In genomic region chr4:3320361-3321023, GRCh38 we compare ENCODE assay signal across 10 cellular contexts. TPM values are rescaled to one million over a fixed set of nuclear protein-coding genes. Genes with fewer than 3 reads are reported as not detected.
DNase-seq lines count a peak whose midpoint lies in the region; ATAC-seq, FAIRE-seq and TF ChIP-seq lines count a peak whose summit lies in the region.
"Had no signal": no experiment of that assay in that cellular context is flagged by ENCODE, and none has a peak within 500 bp of the region (broad histone marks: within the 10 kb centered on the region; RNA-seq: fewer than 3 reads in every experiment).

No MANE protein-coding gene starts in this region.

- H2BK20ac ChIP-seq in IMR-90 (ENCODE audit: low read depth, low read length): no peak overlapping the region

- peak overlapping the region in 4 of 5 experiments; percentile 26 to 46 (median 36) for H3K4me3 Mint-ChIP-seq in brain
- H3K4me3 Mint-ChIP-seq: activated naive CD8-positive, alpha-beta T cell treated with anti-CD3 and anti-CD28 coated beads for 36 hours; immature natural killer cell had no signal

- WGBS in IMR-90 (ENCODE audit: extremely low coverage in 2 of 2, insufficient read length in 1 of 2), 2 experiments: 88% methylated on average over 13 of the region's 21 CpGs; no CpG with 5 or more reads in 1 of the 2 experiments
- 36 to 64% (median 50%) methylated on average over 19 to 21 of the region's 21 CpGs for WGBS in stomach, 5 donors

- peaks cover 6 to 16% (median 6%) of the 10 kb centered on the region in 5 experiments for H3K9me3 Mint-ChIP-seq in brain
- H3K9me3 Mint-ChIP-seq: immature natural killer cell had no signal

- no peak for FAIRE-seq in kidney (lab: Jason Lieb, UNC)

- H3K27me3 Mint-ChIP-seq in brain: peaks cover 6% of the 10 kb centered on the region
- H3K27me3 Mint-ChIP-seq: activated naive CD8-positive, alpha-beta T cell treated with anti-CD3 and anti-CD28 coated beads for 36 hours had no signal

- H2BK15ac ChIP-seq in IMR-90 (ENCODE audit: low read depth, low read length): no peak overlapping the region

- CTCF ChIA-PET in IMR-90 (lab: Yijun Ruan, JAX): no interaction called here

- no peak for DNase-seq in IMR-90
- peak; percentile 45 for DNase-seq in kidney
- peak; percentile 40 for DNase-seq in stomach
- no peak for DNase-seq in hepatic stellate cell (ENCODE audit: low spot score)
- DNase-seq in SHP77 treated with DMSO at 0.1 percent for 48 hours (lab: John Stamatoyannopoulos, UW): no peak
- DNase-seq: activated naive CD8-positive, alpha-beta T cell treated with anti-CD3 and anti-CD28 coated beads for 36 hours; immature natural killer cell; NCI-H1092 treated with DMSO at 0.1 percent for 48 hours had no signal

- no peak overlapping the region for H3K23ac ChIP-seq in IMR-90 (ENCODE audit: low read depth, low read length)

- H4K8ac ChIP-seq in IMR-90 (ENCODE audit: low read depth in 2 of 2, low read length in 2 of 2): no peak overlapping the region

- H3K36me3 ChIP-seq in IMR-90 (ENCODE audit: control insufficient read depth, insufficient read depth, low read length) (peaks cover 32% of the 10 kb centered on the region), kidney (ENCODE audit: control insufficient read depth in 1 of 2, insufficient read depth in 2 of 2, low read length in 2 of 2) (peaks cover 0 to 8% of the 10 kb centered on the region in 2 donors), stomach (peaks cover 3 to 44% (median 30%) of the 10 kb centered on the region in 4 donors)

- in situ Hi-C loops in IMR-90 (cut with MboI; ENCODE audit: low sequenced_read_pairs): no loop called here

- H3K9me3 ChIP-seq in IMR-90 (ENCODE audit: control insufficient read depth, insufficient read depth, low read length): no peaks in the 10 kb centered on the region
- H3K9me3 ChIP-seq in kidney (ENCODE audit: control insufficient read depth in 1 of 2, low read length in 2 of 2): no peaks in the 10 kb centered on the region
- no peaks in the 10 kb centered on the region for H3K9me3 ChIP-seq in stomach

- dilution Hi-C loops in IMR-90 (cut with HindIII; ENCODE audit: low sequenced_read_pairs, unreplicated experiment): no loop called here

- H3K36me3 Mint-ChIP-seq in brain: peaks cover 72% of the 10 kb centered on the region
- H3K36me3 Mint-ChIP-seq: activated naive CD8-positive, alpha-beta T cell treated with anti-CD3 and anti-CD28 coated beads for 36 hours had no signal

- BruUV-seq in IMR-90 (replicated peaks; lab: Mats Ljungman, UMichigan): no TSS peak

- no peak for TF ChIP-seq EP300 in stomach (IDR thresholded peaks at IDR 0.05)

- no peak overlapping the region for H3K18ac ChIP-seq in IMR-90 (ENCODE audit: low read depth, low read length)

- no peak overlapping the region for H3K56ac ChIP-seq in IMR-90 (ENCODE audit: extremely low read depth, insufficient read depth, low read length)

- no peak overlapping the region for H2BK5ac ChIP-seq in IMR-90 (ENCODE audit: low read depth, low read length, poor library complexity, severe bottlenecking)

- H3K9me1 ChIP-seq in IMR-90 (ENCODE audit: insufficient read depth, low read length): peaks cover 27% of the 10 kb centered on the region

- TF ChIP-seq CTCF in IMR-90 (conservative IDR thresholded peaks at IDR 0.05; ENCODE audit: low read depth, low read length) (no peak), brain (conservative IDR thresholded peaks at IDR 0.05) (no peak), kidney (IDR thresholded peaks at IDR 0.05; ENCODE audit: borderline replicate concordance, extremely low read depth, insufficient read depth) (no peak), stomach (IDR thresholded peaks at IDR 0.05) (no peak)

- POLR2A ChIA-PET in IMR-90 (lab: Charles Lee; ENCODE audit: unreplicated experiment): no interaction called here

- H3K9ac ChIP-seq in IMR-90 (ENCODE audit: low read depth, low read length): no peak overlapping the region
- H3K9ac ChIP-seq in kidney (ENCODE audit: low read length in 2 of 2): no peak overlapping the region

- peaks cover 44 to 86% of the 10 kb centered on the region in 2 experiments for H3K79me1 ChIP-seq in IMR-90 (ENCODE audit: low read depth in 1 of 2, low read length in 2 of 2)

- H2AK9ac ChIP-seq in IMR-90 (replicated peaks; ENCODE audit: low read depth, low read length, poor library complexity): peak overlapping the region; percentile 40

- no peak overlapping the region for H4K91ac ChIP-seq in IMR-90 (ENCODE audit: insufficient read depth, low read depth, low read length)

- H3K4me3 ChIP-seq in IMR-90 (ENCODE audit: insufficient read depth, low read depth, low read length): no peak overlapping the region
- H3K4me3 ChIP-seq in kidney (ENCODE audit: low read length in 2 of 2): no peak overlapping the region
- H3K4me3 ChIP-seq in stomach: no peak overlapping the region

- no peak for TF ChIP-seq RAD21 in IMR-90 (IDR thresholded peaks at IDR 0.05; ENCODE audit: low read length)

- peak overlapping the region; percentile 90 to 99 (median 97) for H3K27ac Mint-ChIP-seq in brain
- H3K27ac Mint-ChIP-seq: activated naive CD8-positive, alpha-beta T cell treated with anti-CD3 and anti-CD28 coated beads for 36 hours had no signal

- H2AFZ ChIP-seq in IMR-90 (replicated peaks; ENCODE audit: low read length, poor library complexity): no peak overlapping the region

- no peak overlapping the region for H4K5ac ChIP-seq in IMR-90 (ENCODE audit: low read depth, low read length)

- peaks cover 3% of the 10 kb centered on the region; the same call in 1 of the 2 replicates for H3K4me1 ChIP-seq in IMR-90 (ENCODE audit: control insufficient read depth, insufficient read depth, low read length)
- H3K4me1 ChIP-seq in kidney (ENCODE audit: control insufficient read depth in 1 of 2, insufficient read depth in 1 of 2, low read depth in 1 of 2, low read length in 2 of 2): peaks cover 0 to 4% of the 10 kb centered on the region in 2 donors
- H3K4me1 ChIP-seq in stomach: peaks cover 20 to 34% (median 22%) of the 10 kb centered on the region in 4 donors

- no peak overlapping the region for H3K14ac ChIP-seq in IMR-90 (replicated peaks; ENCODE audit: low read depth, low read length)

- TF ChIP-seq POLR2A in IMR-90 (IDR thresholded peaks at IDR 0.05; ENCODE audit: low read depth, low read length): no peak
- TF ChIP-seq POLR2A in stomach (IDR thresholded peaks at IDR 0.05): no peak

- peaks cover 23% of the 10 kb centered on the region for H4K20me1 ChIP-seq in IMR-90 (ENCODE audit: insufficient read depth, low read length)

- no peak overlapping the region for H3K4ac ChIP-seq in IMR-90 (ENCODE audit: low read depth, low read length)

- intact Hi-C loops in IMR-90 (cut with micrococcal nuclease) (no loop called here), kidney (cut with DNase I) (no loop called here), stomach (cut with DNase I; ENCODE audit: low total_unique reads) (no loop called here)

- H3K4me1 Mint-ChIP-seq in brain: peaks cover 51% of the 10 kb centered on the region
- H3K4me1 Mint-ChIP-seq: activated naive CD8-positive, alpha-beta T cell treated with anti-CD3 and anti-CD28 coated beads for 36 hours; immature natural killer cell had no signal

- ATAC-seq in IMR-90 (ENCODE audit: low read depth) (no peak), GM18873 (IDR thresholded peaks at IDR 0.05; ENCODE audit: low FRiP score, unreplicated experiment) (no peak)

- H3K4me2 ChIP-seq in IMR-90 (ENCODE audit: low read depth, low read length): no peak overlapping the region

- no peak overlapping the region for H2BK120ac ChIP-seq in IMR-90 (ENCODE audit: low read depth, low read length)

- no peak overlapping the region for H2AK5ac ChIP-seq in IMR-90 (ENCODE audit: low read depth, low read length)

- no peaks in the 10 kb centered on the region for H3K27me3 ChIP-seq in IMR-90 (ENCODE audit: control insufficient read depth, insufficient read depth, low read length)
- no peaks in the 10 kb centered on the region for H3K27me3 ChIP-seq in stomach

- H3K27ac ChIP-seq in IMR-90 (ENCODE audit: insufficient read depth, low read length) (no peak overlapping the region), kidney (ENCODE audit: low read depth in 2 of 2, low read length in 2 of 2) (no peak overlapping the region), stomach (no peak overlapping the region)

TF ChIP-seq in IMR-90, 13 proteins besides CTCF, POLR2A, EP300 and RAD21:
- TF ChIP-seq CHD1 (IDR thresholded peaks at IDR 0.05; ENCODE audit: low read depth, low read length): no peak
- TF ChIP-seq NFE2L2 (IDR thresholded peaks at IDR 0.05; ENCODE audit: low read depth, low read length): no peak
- no peak for TF ChIP-seq SMC3 (IDR thresholded peaks at IDR 0.05; ENCODE audit: low read depth, low read length)
- TF ChIP-seq FOS (IDR thresholded peaks at IDR 0.05; ENCODE audit: low read depth, low read length): no peak
- no peak for TF ChIP-seq MAZ (IDR thresholded peaks at IDR 0.05; ENCODE audit: borderline replicate concordance, low read depth, low read length)
- no peak for TF ChIP-seq CEBPB (IDR thresholded peaks at IDR 0.05; ENCODE audit: low read depth, low read length)
- TF ChIP-seq RCOR1 (IDR thresholded peaks at IDR 0.05; ENCODE audit: insufficient replicate concordance, low read length): no peak

RNA-seq across cellular contexts. Expression of gene RGS12, which starts 27.7 kb away (rescaled TPM):
- 11.8 and 13.1 TPM in 2 replicates for total RNA-seq in IMR-90 (2012; rRNA removed)
- polyA plus RNA-seq in IMR-90 (2012; rRNA removed): 12.0 and 15.7 TPM in 2 replicates
- 9.1 and 13.7 TPM in 2 replicates for polyA plus RNA-seq in IMR-90 (2012; cell fraction: cytosol; rRNA removed)
- polyA plus RNA-seq in IMR-90 (2012; cell fraction: nucleus; rRNA removed; ENCODE audit: low replicate concordance): 27.6 and 42.6 TPM in 2 replicates
- 59.4 TPM for polyA plus RNA-seq in brain (ENCODE audit: insufficient read depth, low read depth, low replicate concordance)
- total RNA-seq in kidney: 35.5 TPM
- polyA plus RNA-seq in kidney (ENCODE audit: insufficient read depth, low read depth, low replicate concordance): 18.0 TPM
- 10 to 100 TPM in 2 of 5 donors, 1 to 10 TPM in 3; 3.5 to 51.8 (median 9.0) TPM for total RNA-seq in stomach
- polyA plus RNA-seq in stomach: 10 to 100 TPM; 18.9 to 35.2 (median 20.5) TPM

Comparison
In these comparisons a context has a peak if more than half of its experiments do, and no peak if none do; other contexts are left out.
1. DNase-seq: peak in kidney (single experiment) and stomach (single experiment); none in IMR-90 (single experiment), hepatic stellate cell (single experiment) and SHP77 treated with DMSO at 0.1 percent for 48 hours (single experiment).